ENCODE assay signal across 2 cellular contexts in genomic region chr11:119309953-119310681, GRCh38.
TF ChIP-seq lines count a peak whose summit lies in the region.

No MANE protein-coding gene starts in this region.

TF ChIP-seq in HCT116, 20 proteins besides CTCF, POLR2A, EP300 and RAD21:
- TF ChIP-seq SIN3A (IDR thresholded peaks at IDR 0.05; ENCODE audit: low read depth) (no peak), JUND (IDR thresholded peaks at IDR 0.05) (no peak), ELF1 (IDR thresholded peaks at IDR 0.05; ENCODE audit: borderline replicate concordance, low read depth) (no peak), YY1 (IDR thresholded peaks at IDR 0.05; ENCODE audit: extremely low read depth, insufficient replicate concordance, low read depth, low read length) (no peak), ZNF274 (IDR thresholded peaks at IDR 0.05; ENCODE audit: low read depth, low read length) (no peak), EZH2phosphoT487 (IDR thresholded peaks at IDR 0.05; ENCODE audit: borderline replicate concordance) (no peak), ZFX (IDR thresholded peaks at IDR 0.05) (no peak), TCF7L2 (IDR thresholded peaks at IDR 0.05; ENCODE audit: borderline replicate concordance, extremely low read depth, insufficient read depth, insufficient read length) (no peak), SRF (IDR thresholded peaks at IDR 0.05; ENCODE audit: low read depth) (no peak), EGR1 (IDR thresholded peaks at IDR 0.05; ENCODE audit: low read depth) (no peak), CBX3 (IDR thresholded peaks at IDR 0.05; ENCODE audit: low read depth) (no peak), MAX (IDR thresholded peaks at IDR 0.05) (no peak), CEBPB (IDR thresholded peaks at IDR 0.05; ENCODE audit: low read depth) (no peak)
- TF ChIP-seq, protein P1, sequence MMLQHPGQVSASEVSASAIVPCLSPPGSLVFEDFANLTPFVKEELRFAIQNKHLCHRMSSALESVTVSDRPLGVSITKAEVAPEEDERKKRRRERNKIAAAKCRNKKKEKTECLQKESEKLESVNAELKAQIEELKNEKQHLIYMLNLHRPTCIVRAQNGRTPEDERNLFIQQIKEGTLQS (IDR thresholded peaks at IDR 0.05): no peak
- TF ChIP-seq, protein P2, sequence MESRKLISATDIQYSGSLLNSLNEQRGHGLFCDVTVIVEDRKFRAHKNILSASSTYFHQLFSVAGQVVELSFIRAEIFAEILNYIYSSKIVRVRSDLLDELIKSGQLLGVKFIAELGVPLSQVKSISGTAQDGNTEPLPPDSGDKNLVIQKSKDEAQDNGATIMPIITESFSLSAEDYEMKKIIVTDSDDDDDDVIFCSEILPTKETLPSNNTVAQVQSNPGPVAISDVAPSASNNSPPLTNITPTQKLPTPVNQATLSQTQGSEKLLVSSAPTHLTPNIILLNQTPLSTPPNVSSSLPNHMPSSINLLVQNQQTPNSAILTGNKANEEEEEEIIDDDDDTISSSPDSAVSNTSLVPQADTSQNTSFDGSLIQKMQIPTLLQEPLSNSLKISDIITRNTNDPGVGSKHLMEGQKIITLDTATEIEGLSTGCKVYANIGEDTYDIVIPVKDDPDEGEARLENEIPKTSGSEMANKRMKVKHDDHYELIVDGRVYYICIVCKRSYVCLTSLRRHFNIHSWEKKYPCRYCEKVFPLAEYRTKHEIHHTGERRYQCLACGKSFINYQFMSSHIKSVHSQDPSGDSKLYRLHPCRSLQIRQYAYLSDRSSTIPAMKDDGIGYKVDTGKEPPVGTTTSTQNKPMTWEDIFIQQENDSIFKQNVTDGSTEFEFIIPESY (IDR thresholded peaks at IDR 0.05; ENCODE audit: extremely low read depth, insufficient replicate concordance, low read length): no peak

TF ChIP-seq in K562, 482 proteins besides CTCF, POLR2A, EP300 and RAD21:
- TF ChIP-seq JUNB (CRISPR knock-in tag; conservative IDR thresholded peaks at IDR 0.05): no peak
- TF ChIP-seq POLR2G (IDR thresholded peaks at IDR 0.05; ENCODE audit: low read depth, low read length): peak; percentile 10; the same call in 1 of the 2 replicates
- TF ChIP-seq ARID3B (CRISPR knock-in tag; IDR thresholded peaks at IDR 0.05; ENCODE audit: borderline replicate concordance): no peak
- no peak for TF ChIP-seq ZNF589 (CRISPR knock-in tag; IDR thresholded peaks at IDR 0.05; ENCODE audit: low read depth)
- 0 out of 2 replicates have a peak, but pooled peaks have one; percentile 39 for TF ChIP-seq SUPT5H (IDR thresholded peaks at IDR 0.05)
- peak; percentile 6 for TF ChIP-seq RBM22 (IDR thresholded peaks at IDR 0.05; ENCODE audit: low read depth, low read length, poor library complexity, severe bottlenecking)
